Comparison of ENCODE assay signal across 15 cellular contexts in genomic region chr18:44782617-44783016, GRCh38.
"Had no signal": no experiment of that assay in that cellular context is flagged by ENCODE, and none has a peak within 500 bp of the region (broad histone marks: within the 10 kb centered on the region; RNA-seq: fewer than 3 reads in every experiment).

No MANE protein-coding gene starts in this region.

- H3K36me3 ChIP-seq: cardiac muscle cell, ovary, right lobe of liver had no signal

- H3K4me1 Mint-ChIP-seq: activated naive CD4-positive, alpha-beta T cell treated with anti-CD3 and anti-CD28 coated beads, Interleukin-2, amount 50 U/mL, for 24 hours had no signal

- H3K4me3 ChIP-seq: cardiac muscle cell, ovary, right lobe of liver had no signal

- DNase-seq: activated effector memory CD4-positive, alpha-beta T cell treated with anti-CD3 and anti-CD28 coated beads, Interleukin-2, amount 50 U/mL, for 16 hours; activated T-cell treated with anti-CD3 and anti-CD28 coated beads, Interleukin-2, amount 50 U/mL, for 72 hours; effector memory CD8-positive, alpha-beta T cell; hypothalamus; naive thymus-derived CD8-positive, alpha-beta T cell; ovary; right lobe of liver; stimulated activated CD4-positive, alpha-beta T cell treated with anti-CD3 and anti-CD28 coated beads, Interleukin-1b, Interleukin-23, amount 100 ng/mL, for 48 hours; stimulated activated CD8-positive, alpha-beta memory T cell treated with anti-CD3 and anti-CD28 coated beads, Interleukin-4, amount 100 ng/mL, for 48 hours; stimulated activated naive CD4-positive, alpha-beta T cell treated with Interleukin-2 at 50 U/mL for 16 hours; T-helper 1 cell; T-helper 9 cell had no signal

- H3K4me3 Mint-ChIP-seq: activated naive CD4-positive, alpha-beta T cell treated with anti-CD3 and anti-CD28 coated beads, Interleukin-2, amount 50 U/mL, for 24 hours; activated T-cell treated with anti-CD3 and anti-CD28 coated beads, Interleukin-2, amount 50 U/mL, for 72 hours; effector memory CD8-positive, alpha-beta T cell; naive thymus-derived CD8-positive, alpha-beta T cell had no signal

- H3K27me3 ChIP-seq: cardiac muscle cell, ovary, right lobe of liver had no signal

- H3K27ac ChIP-seq: right lobe of liver had no signal

- H3K9me3 ChIP-seq: ovary, right lobe of liver had no signal

- H3K27me3 Mint-ChIP-seq: activated naive CD4-positive, alpha-beta T cell treated with anti-CD3 and anti-CD28 coated beads, Interleukin-2, amount 50 U/mL, for 24 hours; type B pancreatic cell had no signal

- H3K9me3 Mint-ChIP-seq: activated naive CD4-positive, alpha-beta T cell treated with anti-CD3 and anti-CD28 coated beads, Interleukin-2, amount 50 U/mL, for 24 hours; activated T-cell treated with anti-CD3 and anti-CD28 coated beads, Interleukin-2, amount 50 U/mL, for 72 hours; effector memory CD8-positive, alpha-beta T cell; type B pancreatic cell had no signal

- H3K27ac Mint-ChIP-seq: activated naive CD4-positive, alpha-beta T cell treated with anti-CD3 and anti-CD28 coated beads, Interleukin-2, amount 50 U/mL, for 24 hours; activated T-cell treated with anti-CD3 and anti-CD28 coated beads, Interleukin-2, amount 50 U/mL, for 72 hours; effector memory CD8-positive, alpha-beta T cell; naive thymus-derived CD8-positive, alpha-beta T cell had no signal

- H3K36me3 Mint-ChIP-seq: activated naive CD4-positive, alpha-beta T cell treated with anti-CD3 and anti-CD28 coated beads, Interleukin-2, amount 50 U/mL, for 24 hours; naive thymus-derived CD8-positive, alpha-beta T cell had no signal

- ATAC-seq: activated T-cell treated with anti-CD3 and anti-CD28 coated beads, Interleukin-2, amount 50 U/mL, for 72 hours; effector memory CD8-positive, alpha-beta T cell; naive thymus-derived CD8-positive, alpha-beta T cell had no signal
